In the genomic region with DNA sequence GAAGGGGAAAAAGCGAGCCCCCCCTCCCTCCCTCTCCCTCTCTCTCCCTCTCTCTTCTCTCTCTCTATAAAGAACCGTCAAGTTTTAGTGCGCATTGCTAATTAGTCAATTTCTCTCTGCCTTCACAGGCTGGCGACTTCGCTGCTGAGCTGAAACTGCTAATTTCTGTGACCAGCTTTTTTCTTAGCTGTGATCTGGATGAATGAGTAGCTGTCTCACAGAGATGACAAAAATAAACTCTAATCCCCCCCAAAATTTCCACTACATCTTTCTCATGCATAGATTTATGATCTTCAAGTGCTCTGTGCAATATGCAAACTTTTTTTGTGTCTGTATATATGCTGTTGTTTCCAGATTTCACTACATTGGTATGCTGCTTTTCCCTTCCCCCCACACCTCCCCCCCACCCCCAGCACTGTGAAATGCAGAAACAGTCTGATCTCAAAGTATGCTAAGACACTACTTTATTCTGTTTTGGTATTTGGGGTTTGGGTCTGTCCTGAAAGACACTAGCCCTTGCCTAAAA, we compare ENCODE assay signal across 19 cellular contexts. TPM values are rescaled to one million over a fixed set of nuclear protein-coding genes. Genes with fewer than 3 reads are reported as not detected.
DNase-seq lines count a peak whose midpoint lies in the region; ATAC-seq lines count a peak whose summit lies in the region.
"Had no signal": no experiment of that assay in that cellular context is flagged by ENCODE, and none has a peak within 500 bp of the region (broad histone marks: within the 10 kb centered on the region; RNA-seq: fewer than 3 reads in every experiment).

No MANE protein-coding gene starts in this region.

- peak; percentile 32 for ATAC-seq in naive B cell (ENCODE audit: low read depth in 2 of 2)
- ATAC-seq in T-helper 17 cell = no peak
- ATAC-seq: foreskin keratinocyte; HCT116; lower lobe of right lung; natural killer cell treated with Interleukin-12 subunit alpha and Interleukin-12 subunit beta and Interleukin-15 and Interleukin-18, amount 100 ng/mL, for 72 hours; right cardiac atrium had no signal

- no peak overlapping the region for H3K9ac ChIP-seq in BLaER1 treated with 17β-estradiol and CSF1 and Interleukin-3, amounts not matched to agents 10 nM and 100 nM
- H3K9ac ChIP-seq in SK-N-MC (ENCODE audit: insufficient read length) = no peak overlapping the region

- H3K4me3 ChIP-seq in BLaER1 treated with 17β-estradiol and CSF1 and Interleukin-3, amounts not matched to agents 10 nM and 100 nM = peak overlapping the region in 2 of 10 experiments; percentile 66 to 69; a peak in 2 of 20 replicates
- H3K4me3 ChIP-seq in H7 (ENCODE audit: insufficient read depth, low read depth, low read length) (peak overlapping the region; percentile 12), SK-N-MC (peak overlapping the region; percentile 94)
- no peak overlapping the region for H3K4me3 ChIP-seq in CD4-positive, alpha-beta memory T cell (ENCODE audit: low read length in 2 of 2)
- H3K4me3 ChIP-seq: lower lobe of right lung had no signal

- POLR2A ChIA-PET in CD4-positive, alpha-beta memory T cell (lab: Charles Lee; ENCODE audit: partially characterized antibody) = no interaction called here

- H3K27ac ChIP-seq in BLaER1 treated with 17β-estradiol and CSF1 and Interleukin-3, amounts not matched to agents 10 nM and 100 nM = no peak overlapping the region
- H3K27ac ChIP-seq in SK-N-MC = no peak overlapping the region
- no peak overlapping the region for H3K27ac ChIP-seq in CD4-positive, alpha-beta memory T cell (ENCODE audit: low read depth, low read length)
- H3K27ac ChIP-seq: foreskin keratinocyte, lower lobe of right lung had no signal

- CTCF ChIA-PET in CD4-positive, alpha-beta memory T cell (lab: Charles Lee; ENCODE audit: partially characterized antibody) = no interaction called here

- H3K4me2 ChIP-seq in BLaER1 treated with 17β-estradiol and CSF1 and Interleukin-3, amounts not matched to agents 10 nM and 100 nM = peak overlapping the region in 8 of 11 experiments; percentile 84 to 99 (median 98); a peak in 16 of 22 replicates

- no peaks in the 10 kb centered on the region for H3K36me3 ChIP-seq in BLaER1 treated with 17β-estradiol and CSF1 and Interleukin-3, amounts not matched to agents 10 nM and 100 nM
- H3K36me3 ChIP-seq in H7 (replicated peaks; ENCODE audit: control insufficient read depth, insufficient read depth, low read length) (no peaks in the 10 kb centered on the region), SK-N-MC (ENCODE audit: insufficient read depth, low read length) (no peaks in the 10 kb centered on the region)
- H3K36me3 ChIP-seq in CD4-positive, alpha-beta memory T cell (ENCODE audit: insufficient read depth, low read length) = no peaks in the 10 kb centered on the region
- H3K36me3 ChIP-seq: lower lobe of right lung had no signal

- H3K9me3 Mint-ChIP-seq in naive B cell = no peaks in the 10 kb centered on the region
- H3K9me3 Mint-ChIP-seq in CD4-positive, alpha-beta memory T cell = peaks cover 0 to 9% (median 0%) of the 10 kb centered on the region in 8 donors

- H3K36me3 Mint-ChIP-seq in naive B cell (no peaks in the 10 kb centered on the region), T-helper 17 cell (ENCODE audit: low read depth) (peaks cover 2% of the 10 kb centered on the region)
- no peaks in the 10 kb centered on the region for H3K36me3 Mint-ChIP-seq in CD4-positive, alpha-beta memory T cell

- H3K27ac Mint-ChIP-seq in naive B cell (peak overlapping the region; percentile 65 to 95 (median 90)), T-helper 17 cell (no peak overlapping the region)
- peak overlapping the region in 1 of 7 donors; percentile 25 for H3K27ac Mint-ChIP-seq in CD4-positive, alpha-beta memory T cell
- H3K27ac Mint-ChIP-seq: natural killer cell treated with Interleukin-12 subunit alpha and Interleukin-12 subunit beta and Interleukin-15 and Interleukin-18, amount 100 ng/mL, for 72 hours had no signal

- H3K27me3 ChIP-seq in BLaER1 treated with 17β-estradiol and CSF1 and Interleukin-3, amounts not matched to agents 10 nM and 100 nM = peaks cover 29 to 65% (median 32%) of the 10 kb centered on the region in 11 experiments
- H3K27me3 ChIP-seq in H7 (ENCODE audit: control insufficient read depth, insufficient read depth, low read length) = peaks cover 51% of the 10 kb centered on the region
- H3K27me3 ChIP-seq in CD4-positive, alpha-beta memory T cell (ENCODE audit: insufficient read depth, low read length) = peaks cover 14% of the 10 kb centered on the region

- H3K27me3 Mint-ChIP-seq in naive B cell (no peaks in the 10 kb centered on the region), T-helper 17 cell (peaks cover 47% of the 10 kb centered on the region)
- peaks cover 33 to 39% of the 10 kb centered on the region in 2 donors for H3K27me3 Mint-ChIP-seq in CD4-positive, alpha-beta memory T cell

- H3K4me3 Mint-ChIP-seq in naive B cell (peak overlapping the region; percentile 86 to 98 (median 94)), T-helper 17 cell (no peak overlapping the region)
- no peak overlapping the region for H3K4me3 Mint-ChIP-seq in CD4-positive, alpha-beta memory T cell
- H3K4me3 Mint-ChIP-seq: natural killer cell treated with Interleukin-12 subunit alpha and Interleukin-12 subunit beta and Interleukin-15 and Interleukin-18, amount 100 ng/mL, for 72 hours had no signal

- H3K4me1 Mint-ChIP-seq in naive B cell (peaks cover 40 to 50% (median 47%) of the 10 kb centered on the region in 3 donors), T-helper 17 cell (peaks cover 10% of the 10 kb centered on the region)
- peaks cover 0 to 12% (median 8%) of the 10 kb centered on the region in 4 donors for H3K4me1 Mint-ChIP-seq in CD4-positive, alpha-beta memory T cell

- no peaks in the 10 kb centered on the region for H3K9me3 ChIP-seq in BLaER1 treated with 17β-estradiol and CSF1 and Interleukin-3, amounts not matched to agents 10 nM and 100 nM (replicated peaks in 1 of 11)
- H3K9me3 ChIP-seq in SK-N-MC (ENCODE audit: low read depth, low read length) (no peaks in the 10 kb centered on the region), T-helper 17 cell (ENCODE audit: control insufficient read depth, low read length, poor library complexity, severe bottlenecking) (no peaks in the 10 kb centered on the region)
- H3K9me3 ChIP-seq in CD4-positive, alpha-beta memory T cell (ENCODE audit: control insufficient read depth in 1 of 2, low read length in 2 of 2) = no peaks in the 10 kb centered on the region

- peaks cover 0 to 23% (median 0%) of the 10 kb centered on the region in 11 experiments; a peak in 4 of 22 replicates for H4K20me1 ChIP-seq in BLaER1 treated with 17β-estradiol and CSF1 and Interleukin-3, amounts not matched to agents 10 nM and 100 nM

- intact Hi-C loops in CD4-positive, alpha-beta memory T cell (cut with micrococcal nuclease) = no loop called here

- DNase-seq in H7 (peak; percentile 22), SK-N-MC (ENCODE audit: low read depth, low spot score) (no peak), naive B cell (peak; percentile 38), T-helper 17 cell (no peak), NCI-H510A (lab: John Stamatoyannopoulos, UW) (no peak)
- no peak for DNase-seq in stimulated activated CD4-positive, alpha-beta T cell treated with anti-CD3 and anti-CD28 coated beads, Interleukin-1b, Interleukin-23, amount 100 ng/mL, for 48 hours
- DNase-seq in CD4-positive, alpha-beta memory T cell = no peak
- DNase-seq: amygdala; foreskin keratinocyte; lower lobe of right lung; NCI-H2081 treated with DMSO at 0.1 percent for 48 hours; NCI-H774; right cardiac atrium; stimulated activated CD4-positive, alpha-beta T cell treated with anti-CD3 and anti-CD28 coated beads, Interleukin-2, amount 100 ng/mL, for 24 hours had no signal

- peaks cover 20 to 53% (median 41%) of the 10 kb centered on the region in 10 experiments; a peak in 19 of 20 replicates for H3K4me1 ChIP-seq in BLaER1 treated with 17β-estradiol and CSF1 and Interleukin-3, amounts not matched to agents 10 nM and 100 nM
- H3K4me1 ChIP-seq in CD4-positive, alpha-beta memory T cell (ENCODE audit: insufficient read depth, low read length) = peaks cover 7% of the 10 kb centered on the region
- H3K4me1 ChIP-seq: foreskin keratinocyte had no signal

RNA-seq across cellular contexts. Expression of a gene that starts 0.4 kb away (rescaled TPM):
- total RNA-seq in H7 (2014; rRNA removed; shearing (Covaris generic)) = 2.5 and 7.4 TPM in 2 replicates
- polyA plus RNA-seq in naive B cell (ENCODE audit: low read depth in 6 of 6) = 10 to 100 TPM; 15.4 to 33.2 (median 21.1) TPM
- total RNA-seq in T-helper 17 cell = under 1 TPM in 1 of 2 donors, not detected in 1; 0.77 TPM
- not detected for total RNA-seq in CD4-positive, alpha-beta memory T cell
- under 1 TPM in 1 of 2 donors, not detected in 1; 0.05 TPM for polyA plus RNA-seq in CD4-positive, alpha-beta memory T cell
- total RNA-seq: endothelial cell of umbilical vein, foreskin keratinocyte had no signal
- polyA plus RNA-seq: AG04450, endothelial cell of umbilical vein, foreskin keratinocyte had no signal

Comparison
In these comparisons a context has a peak if more than half of its experiments do, and no peak if none do; other contexts are left out.
1. H3K4me3 ChIP-seq: peak in H7 (single experiment) and SK-N-MC (single experiment); none in CD4-positive, alpha-beta memory T cell (0 of 2).
2. DNase-seq: peak in H7 (single experiment) and naive B cell (single experiment); none in SK-N-MC (single experiment), T-helper 17 cell (0 of 3), NCI-H510A (single experiment), stimulated activated CD4-positive, alpha-beta T cell treated with anti-CD3 and anti-CD28 coated beads, Interleukin-1b, Interleukin-23, amount 100 ng/mL, for 48 hours (single experiment) and CD4-positive, alpha-beta memory T cell (0 of 5).
3. H3K4me3 Mint-ChIP-seq: peak in naive B cell (8 of 8); none in T-helper 17 cell (single experiment) and CD4-positive, alpha-beta memory T cell (0 of 8).